In genomic region chr10:70950062-70950461, GRCh38 we compare ENCODE assay signal across 31 cellular contexts.
"Had no signal": no experiment of that assay in that cellular context is flagged by ENCODE, and none has a peak within 500 bp of the region (broad histone marks: within the 10 kb centered on the region; RNA-seq: fewer than 3 reads in every experiment).

No MANE protein-coding gene starts in this region.

- H3K4me2 ChIP-seq: hepatocyte, neural progenitor cell had no signal

- H3K36me3 ChIP-seq: colonic mucosa, gastroesophageal sphincter, heart left ventricle, neural progenitor cell, prostate gland, sigmoid colon, suprapubic skin, transverse colon, upper lobe of right lung, uterus had no signal

- DNase-seq: colonic mucosa; effector CD8-positive, alpha-beta T cell; endodermal cell; foreskin keratinocyte; islet precursor cell; midbrain; naive thymus-derived CD4-positive, alpha-beta T cell; right cardiac atrium; sigmoid colon; stimulated activated CD4-positive, alpha-beta T cell treated with anti-CD3 and anti-CD28 coated beads, Interleukin-15, amount 100 ng/mL, for 24 hours; stimulated activated CD4-positive, alpha-beta T cell treated with anti-CD3 and anti-CD28 coated beads, Interleukin-2, amount 100 ng/mL, for 48 hours; stimulated activated CD8-positive, alpha-beta memory T cell treated with anti-CD3 and anti-CD28 coated beads, Interleukin-4, amount 100 ng/mL, for 48 hours; stimulated activated naive CD4-positive, alpha-beta T cell; stimulated activated naive CD8-positive, alpha-beta T cell treated with anti-CD3 and anti-CD28 coated beads, Interleukin-15, amount 100 ng/mL, for 72 hours; transverse colon; upper lobe of right lung; uterus had no signal

- H3K27me3 Mint-ChIP-seq: stimulated activated naive CD8-positive, alpha-beta T cell treated with anti-CD3 and anti-CD28 coated beads, Interleukin-15, amount 100 ng/mL, for 72 hours had no signal

- H3K27me3 ChIP-seq: colonic mucosa, gastroesophageal sphincter, heart left ventricle, hepatocyte, neural progenitor cell, sigmoid colon, transverse colon, upper lobe of right lung, uterus had no signal

- H2AFZ ChIP-seq: neural progenitor cell, parathyroid adenoma had no signal

- H3K4me3 Mint-ChIP-seq: dendritic cell treated with granulocyte-macrophage colony-stimulating factor and Interleukin-4, amounts not matched to agents 40 ng/mL and 50 ng/mL, for 4 days; endodermal cell; memory B cell; naive thymus-derived CD4-positive, alpha-beta T cell; nephron; neural progenitor cell; stimulated activated naive CD8-positive, alpha-beta T cell treated with anti-CD3 and anti-CD28 coated beads, Interleukin-15, amount 100 ng/mL, for 72 hours had no signal

- H3K9me3 Mint-ChIP-seq: dendritic cell treated with granulocyte-macrophage colony-stimulating factor and Interleukin-4, amounts not matched to agents 40 ng/mL and 50 ng/mL, for 4 days; endodermal cell; memory B cell; naive thymus-derived CD4-positive, alpha-beta T cell; nephron; neural progenitor cell; stimulated activated naive CD8-positive, alpha-beta T cell treated with anti-CD3 and anti-CD28 coated beads, Interleukin-15, amount 100 ng/mL, for 72 hours had no signal

- H3K9ac ChIP-seq: neural progenitor cell, parathyroid adenoma had no signal

- H3K27ac Mint-ChIP-seq: dendritic cell treated with granulocyte-macrophage colony-stimulating factor and Interleukin-4, amounts not matched to agents 40 ng/mL and 50 ng/mL, for 4 days; endodermal cell; memory B cell; naive thymus-derived CD4-positive, alpha-beta T cell; nephron; neural progenitor cell; stimulated activated naive CD8-positive, alpha-beta T cell treated with anti-CD3 and anti-CD28 coated beads, Interleukin-15, amount 100 ng/mL, for 72 hours had no signal

- H3K79me2 ChIP-seq: hepatocyte, parathyroid adenoma had no signal

- H3K4me3 ChIP-seq: colonic mucosa, gastroesophageal sphincter, heart left ventricle, hepatocyte, lung, neural progenitor cell, prostate gland, sigmoid colon, suprapubic skin, transverse colon, upper lobe of right lung, uterus had no signal

- H3K27ac ChIP-seq: colonic mucosa, epithelial cell of prostate, foreskin keratinocyte, gastroesophageal sphincter, heart left ventricle, neural progenitor cell, parathyroid adenoma, prostate gland, sigmoid colon, suprapubic skin, transverse colon, upper lobe of right lung, uterus had no signal

- H3K9me3 ChIP-seq: colonic mucosa, gastroesophageal sphincter, heart left ventricle, prostate gland, sigmoid colon, suprapubic skin, transverse colon, upper lobe of right lung, uterus had no signal

- ATAC-seq: esophagus mucosa; foreskin keratinocyte; gastroesophageal sphincter; heart left ventricle; left lobe of liver; naive thymus-derived CD4-positive, alpha-beta T cell; right cardiac atrium; stimulated activated naive CD8-positive, alpha-beta T cell treated with anti-CD3 and anti-CD28 coated beads, Interleukin-15, amount 100 ng/mL, for 72 hours; upper lobe of right lung had no signal

- H3K36me3 Mint-ChIP-seq: memory B cell; naive thymus-derived CD4-positive, alpha-beta T cell; neural progenitor cell had no signal

- H3K4me1 Mint-ChIP-seq: naive thymus-derived CD4-positive, alpha-beta T cell; nephron; neural progenitor cell; stimulated activated naive CD8-positive, alpha-beta T cell treated with anti-CD3 and anti-CD28 coated beads, Interleukin-15, amount 100 ng/mL, for 72 hours had no signal

- H3K4me1 ChIP-seq: colonic mucosa, foreskin keratinocyte, gastroesophageal sphincter, neural progenitor cell, parathyroid adenoma, prostate gland, sigmoid colon, suprapubic skin, transverse colon, upper lobe of right lung, uterus had no signal
